ENCODE assay signal across 1 cellular context in the genomic region with DNA sequence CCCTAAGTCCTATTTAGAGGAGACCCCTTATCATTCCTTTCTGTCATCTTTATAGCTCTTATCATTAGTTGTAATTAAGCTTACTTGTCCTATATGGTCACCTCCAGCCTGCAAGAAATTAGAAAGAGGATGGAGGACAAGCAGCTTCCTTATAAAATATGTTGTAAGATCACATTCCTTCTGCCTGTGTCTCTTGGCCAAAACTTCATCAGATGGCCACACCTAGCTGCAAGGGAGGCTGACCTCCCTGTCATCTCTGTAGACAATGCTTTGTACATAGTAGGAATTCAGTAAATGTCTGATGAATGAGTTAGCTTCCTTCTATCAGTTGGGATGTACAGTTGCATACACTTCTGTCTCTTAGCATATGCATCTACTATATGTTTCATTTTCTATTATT.
TF ChIP-seq lines count a peak whose summit lies in the region.

No MANE protein-coding gene starts in this region.

TF ChIP-seq in H1, 55 proteins besides CTCF, POLR2A, EP300 and RAD21:
- TF ChIP-seq EGR1 (IDR thresholded peaks at IDR 0.05; ENCODE audit: borderline replicate concordance, low read depth, low read length) (no peak), YY1 (IDR thresholded peaks at IDR 0.05; ENCODE audit: low read depth, low read length) (no peak), NRF1 (IDR thresholded peaks at IDR 0.05; ENCODE audit: low read depth, low read length) (no peak), SIX5 (IDR thresholded peaks at IDR 0.05; ENCODE audit: low read depth, low read length) (no peak), SP1 (IDR thresholded peaks at IDR 0.05; ENCODE audit: low read depth, low read length) (no peak), TEAD4 (IDR thresholded peaks at IDR 0.05; ENCODE audit: low read depth, low read length) (no peak), RBBP5 (IDR thresholded peaks at IDR 0.05; ENCODE audit: borderline replicate concordance, low read depth, low read length) (no peak), ATF2 (IDR thresholded peaks at IDR 0.05; ENCODE audit: low read length) (no peak), USF2 (IDR thresholded peaks at IDR 0.05; ENCODE audit: low read length) (no peak), POU5F1 (IDR thresholded peaks at IDR 0.05; ENCODE audit: low read depth, low read length) (no peak), TBP (IDR thresholded peaks at IDR 0.05; ENCODE audit: low read depth, low read length) (no peak), JUN (IDR thresholded peaks at IDR 0.05; ENCODE audit: low read depth, low read length) (no peak), EZH2 (IDR thresholded peaks at IDR 0.05; ENCODE audit: low read depth, low read length, severe bottlenecking) (no peak), SAP30 (IDR thresholded peaks at IDR 0.05; ENCODE audit: insufficient read depth, insufficient replicate concordance, low read length) (no peak), BCL11A (IDR thresholded peaks at IDR 0.05; ENCODE audit: low read depth in 2 of 2, low read length in 2 of 2) (no peak), KDM4A (IDR thresholded peaks at IDR 0.05; ENCODE audit: low read depth, low read length, severe bottlenecking) (no peak), SRF (IDR thresholded peaks at IDR 0.05; ENCODE audit: low read depth, low read length) (no peak)
- TF ChIP-seq, protein P1, sequence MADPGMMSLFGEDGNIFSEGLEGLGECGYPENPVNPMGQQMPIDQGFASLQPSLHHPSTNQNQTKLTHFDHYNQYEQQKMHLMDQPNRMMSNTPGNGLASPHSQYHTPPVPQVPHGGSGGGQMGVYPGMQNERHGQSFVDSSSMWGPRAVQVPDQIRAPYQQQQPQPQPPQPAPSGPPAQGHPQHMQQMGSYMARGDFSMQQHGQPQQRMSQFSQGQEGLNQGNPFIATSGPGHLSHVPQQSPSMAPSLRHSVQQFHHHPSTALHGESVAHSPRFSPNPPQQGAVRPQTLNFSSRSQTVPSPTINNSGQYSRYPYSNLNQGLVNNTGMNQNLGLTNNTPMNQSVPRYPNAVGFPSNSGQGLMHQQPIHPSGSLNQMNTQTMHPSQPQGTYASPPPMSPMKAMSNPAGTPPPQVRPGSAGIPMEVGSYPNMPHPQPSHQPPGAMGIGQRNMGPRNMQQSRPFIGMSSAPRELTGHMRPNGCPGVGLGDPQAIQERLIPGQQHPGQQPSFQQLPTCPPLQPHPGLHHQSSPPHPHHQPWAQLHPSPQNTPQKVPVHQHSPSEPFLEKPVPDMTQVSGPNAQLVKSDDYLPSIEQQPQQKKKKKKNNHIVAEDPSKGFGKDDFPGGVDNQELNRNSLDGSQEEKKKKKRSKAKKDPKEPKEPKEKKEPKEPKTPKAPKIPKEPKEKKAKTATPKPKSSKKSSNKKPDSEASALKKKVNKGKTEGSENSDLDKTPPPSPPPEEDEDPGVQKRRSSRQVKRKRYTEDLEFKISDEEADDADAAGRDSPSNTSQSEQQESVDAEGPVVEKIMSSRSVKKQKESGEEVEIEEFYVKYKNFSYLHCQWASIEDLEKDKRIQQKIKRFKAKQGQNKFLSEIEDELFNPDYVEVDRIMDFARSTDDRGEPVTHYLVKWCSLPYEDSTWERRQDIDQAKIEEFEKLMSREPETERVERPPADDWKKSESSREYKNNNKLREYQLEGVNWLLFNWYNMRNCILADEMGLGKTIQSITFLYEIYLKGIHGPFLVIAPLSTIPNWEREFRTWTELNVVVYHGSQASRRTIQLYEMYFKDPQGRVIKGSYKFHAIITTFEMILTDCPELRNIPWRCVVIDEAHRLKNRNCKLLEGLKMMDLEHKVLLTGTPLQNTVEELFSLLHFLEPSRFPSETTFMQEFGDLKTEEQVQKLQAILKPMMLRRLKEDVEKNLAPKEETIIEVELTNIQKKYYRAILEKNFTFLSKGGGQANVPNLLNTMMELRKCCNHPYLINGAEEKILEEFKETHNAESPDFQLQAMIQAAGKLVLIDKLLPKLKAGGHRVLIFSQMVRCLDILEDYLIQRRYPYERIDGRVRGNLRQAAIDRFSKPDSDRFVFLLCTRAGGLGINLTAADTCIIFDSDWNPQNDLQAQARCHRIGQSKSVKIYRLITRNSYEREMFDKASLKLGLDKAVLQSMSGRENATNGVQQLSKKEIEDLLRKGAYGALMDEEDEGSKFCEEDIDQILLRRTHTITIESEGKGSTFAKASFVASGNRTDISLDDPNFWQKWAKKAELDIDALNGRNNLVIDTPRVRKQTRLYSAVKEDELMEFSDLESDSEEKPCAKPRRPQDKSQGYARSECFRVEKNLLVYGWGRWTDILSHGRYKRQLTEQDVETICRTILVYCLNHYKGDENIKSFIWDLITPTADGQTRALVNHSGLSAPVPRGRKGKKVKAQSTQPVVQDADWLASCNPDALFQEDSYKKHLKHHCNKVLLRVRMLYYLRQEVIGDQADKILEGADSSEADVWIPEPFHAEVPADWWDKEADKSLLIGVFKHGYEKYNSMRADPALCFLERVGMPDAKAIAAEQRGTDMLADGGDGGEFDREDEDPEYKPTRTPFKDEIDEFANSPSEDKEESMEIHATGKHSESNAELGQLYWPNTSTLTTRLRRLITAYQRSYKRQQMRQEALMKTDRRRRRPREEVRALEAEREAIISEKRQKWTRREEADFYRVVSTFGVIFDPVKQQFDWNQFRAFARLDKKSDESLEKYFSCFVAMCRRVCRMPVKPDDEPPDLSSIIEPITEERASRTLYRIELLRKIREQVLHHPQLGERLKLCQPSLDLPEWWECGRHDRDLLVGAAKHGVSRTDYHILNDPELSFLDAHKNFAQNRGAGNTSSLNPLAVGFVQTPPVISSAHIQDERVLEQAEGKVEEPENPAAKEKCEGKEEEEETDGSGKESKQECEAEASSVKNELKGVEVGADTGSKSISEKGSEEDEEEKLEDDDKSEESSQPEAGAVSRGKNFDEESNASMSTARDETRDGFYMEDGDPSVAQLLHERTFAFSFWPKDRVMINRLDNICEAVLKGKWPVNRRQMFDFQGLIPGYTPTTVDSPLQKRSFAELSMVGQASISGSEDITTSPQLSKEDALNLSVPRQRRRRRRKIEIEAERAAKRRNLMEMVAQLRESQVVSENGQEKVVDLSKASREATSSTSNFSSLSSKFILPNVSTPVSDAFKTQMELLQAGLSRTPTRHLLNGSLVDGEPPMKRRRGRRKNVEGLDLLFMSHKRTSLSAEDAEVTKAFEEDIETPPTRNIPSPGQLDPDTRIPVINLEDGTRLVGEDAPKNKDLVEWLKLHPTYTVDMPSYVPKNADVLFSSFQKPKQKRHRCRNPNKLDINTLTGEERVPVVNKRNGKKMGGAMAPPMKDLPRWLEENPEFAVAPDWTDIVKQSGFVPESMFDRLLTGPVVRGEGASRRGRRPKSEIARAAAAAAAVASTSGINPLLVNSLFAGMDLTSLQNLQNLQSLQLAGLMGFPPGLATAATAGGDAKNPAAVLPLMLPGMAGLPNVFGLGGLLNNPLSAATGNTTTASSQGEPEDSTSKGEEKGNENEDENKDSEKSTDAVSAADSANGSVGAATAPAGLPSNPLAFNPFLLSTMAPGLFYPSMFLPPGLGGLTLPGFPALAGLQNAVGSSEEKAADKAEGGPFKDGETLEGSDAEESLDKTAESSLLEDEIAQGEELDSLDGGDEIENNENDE (IDR thresholded peaks at IDR 0.05; ENCODE audit: insufficient replicate concordance, low read length) = no peak
